19 cellular contexts compared by ENCODE assay signal in genomic region chr2:156901373-156902031, GRCh38.
DNase-seq lines count a peak whose midpoint lies in the region; ATAC-seq and TF ChIP-seq lines count a peak whose summit lies in the region.
"Had no signal": no experiment of that assay in that cellular context is flagged by ENCODE, and none has a peak within 500 bp of the region (broad histone marks: within the 10 kb centered on the region; RNA-seq: fewer than 3 reads in every experiment).

No MANE protein-coding gene starts in this region.

- H3K4me3 ChIP-seq in DND-41 (ENCODE audit: low read depth in 1 of 2, low read length in 2 of 2) (no peak overlapping the region), epithelial cell of esophagus (ENCODE audit: low read length) (no peak overlapping the region), mesendoderm (ENCODE audit: low read length) (no peak overlapping the region)
- H3K4me3 ChIP-seq: dorsolateral prefrontal cortex, HAP-1, heart left ventricle, uterus had no signal

- H3K79me1 ChIP-seq in mesendoderm (ENCODE audit: low read length): no peaks in the 10 kb centered on the region

- WGBS in mesendoderm (ENCODE audit: extremely low coverage, insufficient coverage, low lambda C conversion rate): no CpG with 5 or more reads among the region's 4 CpGs

- TF ChIP-seq CTCF in DND-41 (IDR thresholded peaks at IDR 0.05; ENCODE audit: borderline replicate concordance, extremely low read depth, low read length, poor library complexity, severe bottlenecking) (no peak), epithelial cell of esophagus (IDR thresholded peaks at IDR 0.05; ENCODE audit: insufficient read depth, low read depth, low read length, missing control alignments) (no peak)

- no peak overlapping the region for H2BK5ac ChIP-seq in mesendoderm (ENCODE audit: low read length)

- no peaks in the 10 kb centered on the region for H3K27me3 ChIP-seq in DND-41 (ENCODE audit: insufficient read depth, low read length, poor library complexity)
- H3K27me3 ChIP-seq in mesendoderm (ENCODE audit: insufficient read depth, low read length, poor library complexity): no peaks in the 10 kb centered on the region
- H3K27me3 ChIP-seq: heart left ventricle, uterus had no signal

- H2AFZ ChIP-seq in DND-41 (ENCODE audit: low read depth, low read length): peak overlapping the region; percentile 24; the same call in 1 of the 2 replicates

- no peaks in the 10 kb centered on the region for H3K79me2 ChIP-seq in DND-41 (ENCODE audit: insufficient read depth, low read length)
- no peaks in the 10 kb centered on the region for H3K79me2 ChIP-seq in mesendoderm (ENCODE audit: control insufficient read depth, insufficient read depth, low read length)

- H4K20me1 ChIP-seq in DND-41 (ENCODE audit: insufficient read depth, low read length): no peaks in the 10 kb centered on the region

- no peaks in the 10 kb centered on the region for H3K36me3 ChIP-seq in DND-41 (ENCODE audit: insufficient read depth, low read length)
- H3K36me3 ChIP-seq in mesendoderm (ENCODE audit: control insufficient read depth, insufficient read depth, low read length): no peaks in the 10 kb centered on the region
- H3K36me3 ChIP-seq: HAP-1, heart left ventricle, uterus had no signal

- no peak overlapping the region for H3K18ac ChIP-seq in mesendoderm (ENCODE audit: low read length)

- peak; percentile 64 for ATAC-seq in DND-41 (ENCODE audit: insufficient read depth, low read depth)
- ATAC-seq in HG02981 (IDR thresholded peaks at IDR 0.05; ENCODE audit: unreplicated experiment): no peak
- ATAC-seq: activated CD4-positive, CD25-positive, alpha-beta regulatory T cell treated with anti-CD3 and anti-CD28 coated beads, Interleukin-2, amount 50 U/mL, for 24 hours; activated T-helper 17 cell treated with anti-CD3 and anti-CD28 coated beads, Interleukin-2, amount 50 U/mL, for 72 hours; heart left ventricle had no signal

- H3K4me1 ChIP-seq in DND-41 (ENCODE audit: insufficient read depth, low read length): peaks cover 34% of the 10 kb centered on the region
- no peaks in the 10 kb centered on the region for H3K4me1 ChIP-seq in mesendoderm (ENCODE audit: control insufficient read depth, low read depth, low read length)
- H3K4me1 ChIP-seq: HAP-1, heart left ventricle, uterus had no signal

- no peak overlapping the region for H4K5ac ChIP-seq in mesendoderm (ENCODE audit: low read length)

- H4K8ac ChIP-seq in mesendoderm (ENCODE audit: low read depth, low read length): no peak overlapping the region

- H3K23ac ChIP-seq in mesendoderm (ENCODE audit: low read length): no peak overlapping the region

- DNase-seq in DND-41 (peak; percentile 37), NCI-H226 (peak; percentile 79), epithelial cell of esophagus (ENCODE audit: low read depth) (peak; percentile 27), mesendoderm (peak; percentile 84), NCI-H2227 (lab: John Stamatoyannopoulos, UW; ENCODE audit: unreplicated experiment) (no peak), hepatic stellate cell (ENCODE audit: low spot score) (no peak)
- DNase-seq in stimulated activated CD4-positive, alpha-beta T cell treated with anti-CD3 and anti-CD28 coated beads, Interleukin-2, amount 100 ng/mL, for 24 hours: no peak
- DNase-seq: activated naive CD8-positive, alpha-beta T cell treated with anti-CD3 and anti-CD28 coated beads for 36 hours; dorsolateral prefrontal cortex; heart left ventricle; MM.1S; NCI-H146; NCI-H345; occipital lobe; uterus had no signal

- H2AK5ac ChIP-seq in mesendoderm (ENCODE audit: low read length): no peak overlapping the region

- H2BK15ac ChIP-seq in mesendoderm (replicated peaks; ENCODE audit: low read depth): peak overlapping the region; percentile 36

- no peak overlapping the region for H3K56ac ChIP-seq in mesendoderm (ENCODE audit: low read length)

- peak overlapping the region; percentile 67 for H3K27ac ChIP-seq in DND-41 (ENCODE audit: low read length)
- no peak overlapping the region for H3K27ac ChIP-seq in mesendoderm (ENCODE audit: low read depth, low read length)
- H3K27ac ChIP-seq: dorsolateral prefrontal cortex, heart left ventricle, uterus had no signal

- no peak overlapping the region for H3K4ac ChIP-seq in mesendoderm (ENCODE audit: low read depth, low read length)

- no peaks in the 10 kb centered on the region for H3K9me3 ChIP-seq in DND-41 (ENCODE audit: insufficient read depth, low read length, severe bottlenecking)
- H3K9me3 ChIP-seq: HAP-1, uterus had no signal

- H3K9ac ChIP-seq in DND-41 (ENCODE audit: low read depth, low read length) (0 out of 2 replicates have a peak overlapping the region, but pooled peaks have one; percentile 14), mesendoderm (ENCODE audit: low read length) (no peak overlapping the region)

- no peak overlapping the region for H2BK120ac ChIP-seq in mesendoderm (ENCODE audit: low read depth, low read length)

- H3K4me2 ChIP-seq in DND-41 (ENCODE audit: insufficient read depth, low read length) (no peak overlapping the region), mesendoderm (ENCODE audit: low read length) (no peak overlapping the region)

Comparison
In these comparisons a context has a peak if more than half of its experiments do, and no peak if none do; other contexts are left out.
1. DNase-seq: peak in DND-41 (single experiment), NCI-H226 (single experiment), epithelial cell of esophagus (single experiment) and mesendoderm (single experiment); none in NCI-H2227 (single experiment), hepatic stellate cell (single experiment) and stimulated activated CD4-positive, alpha-beta T cell treated with anti-CD3 and anti-CD28 coated beads, Interleukin-2, amount 100 ng/mL, for 24 hours (0 of 2).